Comparison of ENCODE assay signal across 8 cellular contexts in the genomic region with DNA sequence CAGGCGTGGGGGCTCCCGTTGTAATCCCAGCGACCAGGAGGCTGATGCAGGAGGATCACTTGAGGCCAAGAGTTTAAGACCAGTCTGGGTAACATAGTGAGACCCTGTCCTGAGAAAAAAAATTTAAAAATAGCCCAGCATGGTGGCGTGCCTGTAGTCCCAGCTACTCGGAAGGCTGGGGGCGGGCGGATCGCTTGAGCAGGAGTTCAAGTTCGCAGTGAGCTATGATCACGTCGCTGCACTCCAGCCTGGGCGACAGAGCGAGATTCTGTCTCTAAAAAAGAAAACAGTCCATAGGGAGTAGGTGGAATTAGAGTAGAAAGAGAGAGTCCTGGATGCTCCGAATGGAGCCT. TPM values are rescaled to one million over a fixed set of nuclear protein-coding genes. Genes with fewer than 3 reads are reported as not detected.
DNase-seq lines count a peak whose midpoint lies in the region; ATAC-seq, FAIRE-seq and TF ChIP-seq lines count a peak whose summit lies in the region.

No MANE protein-coding gene starts in this region.

- H3K27me3 Mint-ChIP-seq in activated naive CD4-positive, alpha-beta T cell treated with anti-CD3 and anti-CD28 coated beads, Interleukin-2, amount 50 U/mL, for 24 hours: peaks cover 1% of the 10 kb centered on the region

- H3K4me3 ChIP-seq in bronchial epithelial cell (ENCODE audit: low read depth, low read length) (peak overlapping the region; percentile 99), mesodermal cell (ENCODE audit: extremely low read depth, insufficient read depth, low read length, poor library complexity, severe bottlenecking) (peak overlapping the region; percentile 99), uterus (peak overlapping the region; percentile 26 to 80)

- peak overlapping the region; percentile 99 for H3K4me3 Mint-ChIP-seq in activated naive CD4-positive, alpha-beta T cell treated with anti-CD3 and anti-CD28 coated beads, Interleukin-2, amount 50 U/mL, for 24 hours

- 62 to 64% methylated on average over 14 of the region's 14 CpGs for WGBS in mesodermal cell (ENCODE audit: insufficient coverage in 2 of 2), 2 experiments

- intact Hi-C loops in uterus (cut with DNase I; ENCODE audit: low total_unique reads): no loop called here

- FAIRE-seq in bronchial epithelial cell (lab: Jason Lieb, UNC): no peak

- H3K36me3 ChIP-seq in bronchial epithelial cell (ENCODE audit: control insufficient read depth, insufficient read depth, low read length) (no peaks in the 10 kb centered on the region), mesodermal cell (ENCODE audit: control insufficient read depth, insufficient read depth, low read length) (peaks cover 24% of the 10 kb centered on the region), uterus (no peaks in the 10 kb centered on the region)

- H3K27ac ChIP-seq in mesodermal cell (ENCODE audit: low read depth, low read length, severe bottlenecking) (no peak overlapping the region), uterus (peak overlapping the region; percentile 54 to 89)

- TF ChIP-seq POLR2A in uterus (IDR thresholded peaks at IDR 0.05): no peak

- no peak for DNase-seq in activated naive CD4-positive, alpha-beta T cell (lab: John Stamatoyannopoulos, UW)
- DNase-seq in bronchial epithelial cell (ENCODE audit: low read depth) (no peak), uterus (no peak), NCI-H1694 (lab: John Stamatoyannopoulos, UW) (no peak), AML-193 (lab: John Stamatoyannopoulos, UW) (no peak)

- H3K27ac Mint-ChIP-seq in activated naive CD4-positive, alpha-beta T cell treated with anti-CD3 and anti-CD28 coated beads, Interleukin-2, amount 50 U/mL, for 24 hours: peak overlapping the region; percentile 46

- peaks cover 14% of the 10 kb centered on the region for H3K4me1 Mint-ChIP-seq in activated naive CD4-positive, alpha-beta T cell treated with anti-CD3 and anti-CD28 coated beads, Interleukin-2, amount 50 U/mL, for 24 hours

- H3K9me3 ChIP-seq in mesodermal cell (ENCODE audit: control insufficient read depth, low read length) (no peaks in the 10 kb centered on the region), uterus (no peaks in the 10 kb centered on the region)

- no peaks in the 10 kb centered on the region for H3K9me3 Mint-ChIP-seq in activated naive CD4-positive, alpha-beta T cell treated with anti-CD3 and anti-CD28 coated beads, Interleukin-2, amount 50 U/mL, for 24 hours

- TF ChIP-seq CTCF in bronchial epithelial cell (IDR thresholded peaks at IDR 0.05; ENCODE audit: insufficient read depth, low read length, severe bottlenecking) (no peak), uterus (IDR thresholded peaks at IDR 0.05) (no peak)

- peaks cover 11% of the 10 kb centered on the region for H3K4me1 ChIP-seq in mesodermal cell (ENCODE audit: control insufficient read depth, insufficient read depth, low read length, poor library complexity, severe bottlenecking)
- H3K4me1 ChIP-seq in uterus: peaks cover 0 to 7% of the 10 kb centered on the region in 2 donors

- H3K27me3 ChIP-seq in bronchial epithelial cell (ENCODE audit: control insufficient read depth, insufficient read depth, low read length) (no peaks in the 10 kb centered on the region), uterus (no peaks in the 10 kb centered on the region)

- peaks cover 2% of the 10 kb centered on the region for H3K36me3 Mint-ChIP-seq in activated naive CD4-positive, alpha-beta T cell treated with anti-CD3 and anti-CD28 coated beads, Interleukin-2, amount 50 U/mL, for 24 hours

- no peak for ATAC-seq in HG03457 (IDR thresholded peaks at IDR 0.05; ENCODE audit: unreplicated experiment)

RNA-seq across cellular contexts. Expression of a gene that starts 0.3 kb away (rescaled TPM):
- total RNA-seq in bronchial epithelial cell (5.5 and 6.8 TPM in 2 replicates), uterus (100 to 1,000 TPM in 1 of 4 donors, 10 to 100 TPM in 3; 13.1 to 117 (median 25.7) TPM)
- 60.3 TPM for polyA plus RNA-seq in mesodermal cell (2013, experiment 1 of 2)
- polyA plus RNA-seq in mesodermal cell (2013, experiment 2 of 2): 67.8 TPM

RNA-seq across cellular contexts. Expression of a gene that starts 38.4 kb away (rescaled TPM):
- total RNA-seq in bronchial epithelial cell (5.8 and 8.6 TPM in 2 replicates), uterus (10 to 100 TPM in 3 of 4 donors, 1 to 10 TPM in 1; 7.4 to 52.1 (median 45.5) TPM)
- polyA plus RNA-seq in mesodermal cell (2013, experiment 1 of 2): 35.7 TPM
- 37.2 TPM for polyA plus RNA-seq in mesodermal cell (2013, experiment 2 of 2)

RNA-seq across cellular contexts. Expression of a gene that starts 38.5 kb away (rescaled TPM):
- total RNA-seq in bronchial epithelial cell: 32.1 and 51.2 TPM in 2 replicates
- 40.8 TPM for polyA plus RNA-seq in mesodermal cell (2013, experiment 1 of 2)
- polyA plus RNA-seq in mesodermal cell (2013, experiment 2 of 2): 28.0 TPM
- total RNA-seq in uterus: 10 to 100 TPM in 2 of 4 donors, 1 to 10 TPM in 2; 5.6 to 33.8 (median 11.5) TPM

RNA-seq across cellular contexts. Expression of a gene that starts 50.8 kb away (rescaled TPM):
- total RNA-seq in bronchial epithelial cell: 47.6 and 61.3 TPM in 2 replicates
- 31.9 TPM for polyA plus RNA-seq in mesodermal cell (2013, experiment 1 of 2)
- 26.0 TPM for polyA plus RNA-seq in mesodermal cell (2013, experiment 2 of 2)
- total RNA-seq in uterus: 10 to 100 TPM in 2 of 4 donors, 1 to 10 TPM in 1, not detected in 1; 7.4 to 40.0 (median 29.9) TPM

RNA-seq across cellular contexts. Expression of a gene that starts 50.9 kb away (rescaled TPM):
- total RNA-seq in bronchial epithelial cell (4.2 and 4.7 TPM in 2 replicates), uterus (10 to 100 TPM; 11.8 to 40.3 (median 15.7) TPM)
- 10.9 TPM for polyA plus RNA-seq in mesodermal cell (2013, experiment 1 of 2)
- polyA plus RNA-seq in mesodermal cell (2013, experiment 2 of 2): 9.0 TPM
